In genomic region chr16:4263504-4264436, GRCh38 we compare ENCODE assay signal across 10 cellular contexts. TPM values are rescaled to one million over a fixed set of nuclear protein-coding genes. Genes with fewer than 3 reads are reported as not detected.
A peak's percentile ranks its signal among the peaks of the same experiment; 100 is the strongest.
DNase-seq lines count a peak whose midpoint lies in the region; ATAC-seq and TF ChIP-seq lines count a peak whose summit lies in the region.
"Had no signal": no experiment of that assay in that cellular context is flagged by ENCODE, and none has a peak within 500 bp of the region (broad histone marks: within the 10 kb centered on the region; RNA-seq: fewer than 3 reads in every experiment).

No MANE protein-coding gene starts in this region.

- H3K4me3 ChIP-seq in tibial nerve = peak overlapping the region in 1 of 4 donors; percentile 18

- TF ChIP-seq POLR2A in tibial nerve (IDR thresholded peaks at IDR 0.05) = no peak

- peak; percentile 16 for DNase-seq in activated CD4-positive, alpha-beta memory T cell treated with anti-CD3 and anti-CD28 coated beads for 36 hours
- DNase-seq in activated CD4-positive, alpha-beta memory T cell treated with anti-CD3 and anti-CD28 coated beads, Interleukin-2, amount 10 ng/mL, durations not matched to agents 7 days and 5 days = no peak
- no peak for DNase-seq in activated naive CD8-positive, alpha-beta T cell treated with anti-CD3 and anti-CD28 coated beads, Interleukin-2, amount 10 ng/mL, durations not matched to agents 7 days and 5 days
- DNase-seq in iris pigment epithelial cell (ENCODE audit: low read depth) (peak; percentile 70), tibial nerve (ENCODE audit: low spot score in 2 of 2) (peak; percentile 80 to 85), GM10266 (ENCODE audit: extremely low spot score) (no peak), SW480 (ENCODE audit: low spot score) (no peak)
- DNase-seq: DMS79 treated with DMSO at 0.1 percent for 48 hours had no signal

- WGBS in tibial nerve, 2 donors = 56 to 61% methylated on average over 13 to 21 of the region's 39 CpGs

- peaks cover 0 to 39% (median 13%) of the 10 kb centered on the region in 3 donors for H3K36me3 ChIP-seq in tibial nerve

- H3K9me3 ChIP-seq in tibial nerve = no peaks in the 10 kb centered on the region

- intact Hi-C loops in activated CD4-positive, alpha-beta memory T cell treated with anti-CD3 and anti-CD28 coated beads for 36 hours (cut with micrococcal nuclease) = no loop called here

- ATAC-seq in activated naive CD8-positive, alpha-beta T cell treated with anti-CD3 and anti-CD28 coated beads, Interleukin-2, amount 10 ng/mL, durations not matched to agents 7 days and 5 days (ENCODE audit: low read depth) = no peak
- ATAC-seq in HG02759 (IDR thresholded peaks at IDR 0.05; ENCODE audit: unreplicated experiment) = no peak

- H3K9me3 Mint-ChIP-seq in activated CD4-positive, alpha-beta memory T cell treated with anti-CD3 and anti-CD28 coated beads for 36 hours = no peaks in the 10 kb centered on the region
- no peaks in the 10 kb centered on the region for H3K9me3 Mint-ChIP-seq in activated CD4-positive, alpha-beta memory T cell treated with anti-CD3 and anti-CD28 coated beads, Interleukin-2, amount 10 ng/mL, durations not matched to agents 7 days and 5 days
- H3K9me3 Mint-ChIP-seq in activated naive CD8-positive, alpha-beta T cell treated with anti-CD3 and anti-CD28 coated beads, Interleukin-2, amount 10 ng/mL, durations not matched to agents 7 days and 5 days = no peaks in the 10 kb centered on the region

- H3K27ac Mint-ChIP-seq in activated CD4-positive, alpha-beta memory T cell treated with anti-CD3 and anti-CD28 coated beads for 36 hours = no peak overlapping the region
- no peak overlapping the region for H3K27ac Mint-ChIP-seq in activated CD4-positive, alpha-beta memory T cell treated with anti-CD3 and anti-CD28 coated beads, Interleukin-2, amount 10 ng/mL, durations not matched to agents 7 days and 5 days
- H3K27ac Mint-ChIP-seq in activated naive CD8-positive, alpha-beta T cell treated with anti-CD3 and anti-CD28 coated beads, Interleukin-2, amount 10 ng/mL, durations not matched to agents 7 days and 5 days = peak overlapping the region; percentile 71

- H3K27ac ChIP-seq in tibial nerve = peak overlapping the region in 2 of 4 donors; percentile 64 to 67
- H3K27ac ChIP-seq: KMS-11 had no signal

- no peak for TF ChIP-seq CTCF in tibial nerve (IDR thresholded peaks at IDR 0.05)
- no peak for TF ChIP-seq CTCF in GM10266 (IDR thresholded peaks at IDR 0.05; ENCODE audit: control insufficient read depth, insufficient read depth, low read depth, missing control alignments)

- H3K4me1 ChIP-seq in tibial nerve = peaks cover 0 to 40% (median 11%) of the 10 kb centered on the region in 4 donors

- no peaks in the 10 kb centered on the region for H3K27me3 Mint-ChIP-seq in activated CD4-positive, alpha-beta memory T cell treated with anti-CD3 and anti-CD28 coated beads for 36 hours
- no peaks in the 10 kb centered on the region for H3K27me3 Mint-ChIP-seq in activated CD4-positive, alpha-beta memory T cell treated with anti-CD3 and anti-CD28 coated beads, Interleukin-2, amount 10 ng/mL, durations not matched to agents 7 days and 5 days
- no peaks in the 10 kb centered on the region for H3K27me3 Mint-ChIP-seq in activated naive CD8-positive, alpha-beta T cell treated with anti-CD3 and anti-CD28 coated beads, Interleukin-2, amount 10 ng/mL, durations not matched to agents 7 days and 5 days

- peaks cover 18% of the 10 kb centered on the region for H3K36me3 Mint-ChIP-seq in activated CD4-positive, alpha-beta memory T cell treated with anti-CD3 and anti-CD28 coated beads for 36 hours
- peaks cover 17% of the 10 kb centered on the region for H3K36me3 Mint-ChIP-seq in activated CD4-positive, alpha-beta memory T cell treated with anti-CD3 and anti-CD28 coated beads, Interleukin-2, amount 10 ng/mL, durations not matched to agents 7 days and 5 days (ENCODE audit: low read depth)
- H3K36me3 Mint-ChIP-seq in activated naive CD8-positive, alpha-beta T cell treated with anti-CD3 and anti-CD28 coated beads, Interleukin-2, amount 10 ng/mL, durations not matched to agents 7 days and 5 days = peaks cover 14% of the 10 kb centered on the region

- H3K27me3 ChIP-seq in tibial nerve = no peaks in the 10 kb centered on the region

- CTCF ChIA-PET in activated CD4-positive, alpha-beta memory T cell treated with anti-CD3 and anti-CD28 coated beads for 36 hours (lab: Charles Lee) = interaction anchor here (0.5 to 3.5 kb wide), 3 partner anchors 9 to 161 kb away, joined by 3 to 29 read pairs (median 6); partner anchors contain the start of gene TFAP4
- CTCF ChIA-PET in activated CD4-positive, alpha-beta memory T cell treated with anti-CD3 and anti-CD28 coated beads, Interleukin-2, amount 10 ng/mL, durations not matched to agents 7 days and 5 days (lab: Charles Lee) = interaction anchor here (2.1 to 3.2 kb wide), 2 partner anchors 10 kb away, joined by 11 to 22 read pairs; no protein-coding TSS in a partner anchor

- POLR2A ChIA-PET in activated CD4-positive, alpha-beta memory T cell treated with anti-CD3 and anti-CD28 coated beads for 36 hours (lab: Charles Lee) = no interaction called here
- POLR2A ChIA-PET in activated CD4-positive, alpha-beta memory T cell treated with anti-CD3 and anti-CD28 coated beads, Interleukin-2, amount 10 ng/mL, durations not matched to agents 7 days and 5 days (lab: Charles Lee) = interaction anchor here (1.6 to 2.3 kb wide), 2 partner anchors 7 to 10 kb away, joined by 3 to 11 read pairs; no protein-coding TSS in a partner anchor
- POLR2A ChIA-PET in activated naive CD8-positive, alpha-beta T cell treated with anti-CD3 and anti-CD28 coated beads, Interleukin-2, amount 10 ng/mL, durations not matched to agents 7 days and 5 days (lab: Charles Lee) = interaction anchor here (0.8 kb wide), 1 partner anchor 8 kb away, joined by 3 read pairs; no protein-coding TSS in a partner anchor

- no peak overlapping the region for H3K4me3 Mint-ChIP-seq in activated CD4-positive, alpha-beta memory T cell treated with anti-CD3 and anti-CD28 coated beads for 36 hours
- no peak overlapping the region for H3K4me3 Mint-ChIP-seq in activated CD4-positive, alpha-beta memory T cell treated with anti-CD3 and anti-CD28 coated beads, Interleukin-2, amount 10 ng/mL, durations not matched to agents 7 days and 5 days
- H3K4me3 Mint-ChIP-seq in activated naive CD8-positive, alpha-beta T cell treated with anti-CD3 and anti-CD28 coated beads, Interleukin-2, amount 10 ng/mL, durations not matched to agents 7 days and 5 days = no peak overlapping the region

- TF ChIP-seq EP300 in tibial nerve (IDR thresholded peaks at IDR 0.05) = peak in 1 of 2 donors; percentile 58

- peaks cover 9% of the 10 kb centered on the region for H3K4me1 Mint-ChIP-seq in activated CD4-positive, alpha-beta memory T cell treated with anti-CD3 and anti-CD28 coated beads for 36 hours (ENCODE audit: low read depth)
- peaks cover 6% of the 10 kb centered on the region for H3K4me1 Mint-ChIP-seq in activated CD4-positive, alpha-beta memory T cell treated with anti-CD3 and anti-CD28 coated beads, Interleukin-2, amount 10 ng/mL, durations not matched to agents 7 days and 5 days
- peaks cover 8% of the 10 kb centered on the region for H3K4me1 Mint-ChIP-seq in activated naive CD8-positive, alpha-beta T cell treated with anti-CD3 and anti-CD28 coated beads, Interleukin-2, amount 10 ng/mL, durations not matched to agents 7 days and 5 days

RNA-seq across cellular contexts. Expression of gene TFAP4, which starts 9.1 kb away (rescaled TPM):
- total RNA-seq in activated CD4-positive, alpha-beta memory T cell treated with anti-CD3 and anti-CD28 coated beads for 36 hours = 10 to 100 TPM; 24.5 to 24.7 TPM
- total RNA-seq in activated CD4-positive, alpha-beta memory T cell treated with anti-CD3 and anti-CD28 coated beads, Interleukin-2, amount 10 ng/mL, durations not matched to agents 7 days and 5 days = 10 to 100 TPM; 12.4 to 13.5 TPM
- 10 to 100 TPM; 20.6 to 23.2 TPM for total RNA-seq in activated naive CD8-positive, alpha-beta T cell treated with anti-CD3 and anti-CD28 coated beads, Interleukin-2, amount 10 ng/mL, durations not matched to agents 7 days and 5 days
- 10 to 100 TPM in 2 of 4 donors, 1 to 10 TPM in 2; 6.9 to 16.8 (median 11.7) TPM for total RNA-seq in tibial nerve

RNA-seq across cellular contexts. Expression of gene SRL, which starts 21.9 kb away (rescaled TPM):
- not detected for total RNA-seq in activated CD4-positive, alpha-beta memory T cell treated with anti-CD3 and anti-CD28 coated beads for 36 hours
- not detected for total RNA-seq in activated CD4-positive, alpha-beta memory T cell treated with anti-CD3 and anti-CD28 coated beads, Interleukin-2, amount 10 ng/mL, durations not matched to agents 7 days and 5 days
- not detected for total RNA-seq in activated naive CD8-positive, alpha-beta T cell treated with anti-CD3 and anti-CD28 coated beads, Interleukin-2, amount 10 ng/mL, durations not matched to agents 7 days and 5 days
- 1 to 10 TPM in 3 of 4 donors, under 1 TPM in 1; 0.84 to 3.6 (median 1.5) TPM for total RNA-seq in tibial nerve

RNA-seq across cellular contexts. Expression of gene GLIS2, which starts 52.1 kb away (rescaled TPM):
- total RNA-seq in activated CD4-positive, alpha-beta memory T cell treated with anti-CD3 and anti-CD28 coated beads for 36 hours = under 1 TPM; 0.52 to 0.68 TPM
- under 1 TPM; 0.40 to 0.45 TPM for total RNA-seq in activated CD4-positive, alpha-beta memory T cell treated with anti-CD3 and anti-CD28 coated beads, Interleukin-2, amount 10 ng/mL, durations not matched to agents 7 days and 5 days
- total RNA-seq in activated naive CD8-positive, alpha-beta T cell treated with anti-CD3 and anti-CD28 coated beads, Interleukin-2, amount 10 ng/mL, durations not matched to agents 7 days and 5 days = under 1 TPM; 0.14 TPM
- total RNA-seq in tibial nerve = 10 to 100 TPM in 3 of 4 donors, 1 to 10 TPM in 1; 9.0 to 11.1 (median 10.8) TPM

Comparison
In these comparisons a context has a peak if more than half of its experiments do, and no peak if none do; other contexts are left out.
1. DNase-seq: peak in activated CD4-positive, alpha-beta memory T cell treated with anti-CD3 and anti-CD28 coated beads for 36 hours (single experiment), iris pigment epithelial cell (single experiment) and tibial nerve (2 of 2); none in activated CD4-positive, alpha-beta memory T cell treated with anti-CD3 and anti-CD28 coated beads, Interleukin-2, amount 10 ng/mL, durations not matched to agents 7 days and 5 days (single experiment), activated naive CD8-positive, alpha-beta T cell treated with anti-CD3 and anti-CD28 coated beads, Interleukin-2, amount 10 ng/mL, durations not matched to agents 7 days and 5 days (single experiment), GM10266 (single experiment) and SW480 (single experiment).
2. RNA of gene GLIS2, which starts 52.1 kb away (total RNA-seq): 9.0 to 11.1 TPM in tibial nerve; 0.52 to 0.68 TPM in activated CD4-positive, alpha-beta memory T cell treated with anti-CD3 and anti-CD28 coated beads for 36 hours, 0.40 to 0.45 TPM in activated CD4-positive, alpha-beta memory T cell treated with anti-CD3 and anti-CD28 coated beads, Interleukin-2, amount 10 ng/mL, durations not matched to agents 7 days and 5 days and 0.14 TPM in activated naive CD8-positive, alpha-beta T cell treated with anti-CD3 and anti-CD28 coated beads, Interleukin-2, amount 10 ng/mL, durations not matched to agents 7 days and 5 days; every median in the first group is over 4 times any median in the second.